Comparison of ENCODE assay signal across 12 cellular contexts in genomic region chr1:151313501-151313900, GRCh38. TPM values are rescaled to one million over a fixed set of nuclear protein-coding genes. Genes with fewer than 3 reads are reported as not detected.
DNase-seq lines count a peak whose midpoint lies in the region; ATAC-seq, FAIRE-seq and TF ChIP-seq lines count a peak whose summit lies in the region.
"Had no signal": no experiment of that assay in that cellular context is flagged by ENCODE, and none has a peak within 500 bp of the region (broad histone marks: within the 10 kb centered on the region; RNA-seq: fewer than 3 reads in every experiment).

No MANE protein-coding gene starts in this region.

- no peaks in the 10 kb centered on the region for H3K9me3 ChIP-seq in vagina
- H3K9me3 ChIP-seq in naive thymus-derived CD4-positive, alpha-beta T cell (ENCODE audit: control insufficient read depth in 2 of 3, low read length in 3 of 3): no peaks in the 10 kb centered on the region
- H3K9me3 ChIP-seq: colonic mucosa had no signal

- POLR2A ChIA-PET in naive thymus-derived CD4-positive, alpha-beta T cell (lab: Charles Lee): no interaction called here

- no peak for ATAC-seq in natural killer cell treated with Interleukin-12 subunit alpha and Interleukin-12 subunit beta and Interleukin-15 and Interleukin-18, amount 100 ng/mL, for 72 hours
- no peak for ATAC-seq in natural killer cell
- ATAC-seq in naive thymus-derived CD4-positive, alpha-beta T cell: no peak
- ATAC-seq in GM18867 (IDR thresholded peaks at IDR 0.05; ENCODE audit: unreplicated experiment): no peak

- no peak for TF ChIP-seq CTCF in natural killer cell (IDR thresholded peaks at IDR 0.05)
- TF ChIP-seq CTCF in vagina (IDR thresholded peaks at IDR 0.05): no peak

- H3K4me3 ChIP-seq in vagina: no peak overlapping the region
- no peak overlapping the region for H3K4me3 ChIP-seq in naive thymus-derived CD4-positive, alpha-beta T cell (ENCODE audit: low read length)
- H3K4me3 ChIP-seq: colonic mucosa had no signal

- DNase-seq in natural killer cell treated with Interleukin-12 subunit alpha and Interleukin-12 subunit beta and Interleukin-15 and Interleukin-18, amount 100 ng/mL, for 72 hours (ENCODE audit: low spot score): no peak
- DNase-seq in natural killer cell (no peak), epithelial cell of prostate (ENCODE audit: low read depth, low spot score) (no peak), pons (ENCODE audit: low spot score) (peak; percentile 52), vagina (ENCODE audit: extremely low spot score in 2 of 2) (no peak), H54 (ENCODE audit: insufficient read length, low spot score) (no peak)
- DNase-seq in naive thymus-derived CD4-positive, alpha-beta T cell: no peak
- DNase-seq: AML-193 had no signal

- H3K27me3 ChIP-seq in vagina: no peaks in the 10 kb centered on the region
- H3K27me3 ChIP-seq in naive thymus-derived CD4-positive, alpha-beta T cell (ENCODE audit: control insufficient read depth in 2 of 2, insufficient read depth in 2 of 2, low read length in 2 of 2): no peaks in the 10 kb centered on the region
- H3K27me3 ChIP-seq: colonic mucosa had no signal

- no peaks in the 10 kb centered on the region for H3K9me3 Mint-ChIP-seq in natural killer cell treated with Interleukin-12 subunit alpha and Interleukin-12 subunit beta and Interleukin-15 and Interleukin-18, amount 100 ng/mL, for 72 hours
- H3K9me3 Mint-ChIP-seq in natural killer cell: no peaks in the 10 kb centered on the region
- no peaks in the 10 kb centered on the region for H3K9me3 Mint-ChIP-seq in naive thymus-derived CD4-positive, alpha-beta T cell

- H3K36me3 ChIP-seq in vagina: peaks cover 0 to 39% of the 10 kb centered on the region in 2 donors
- peaks cover 0 to 91% (median 3%) of the 10 kb centered on the region in 3 experiments for H3K36me3 ChIP-seq in naive thymus-derived CD4-positive, alpha-beta T cell (ENCODE audit: control insufficient read depth in 2 of 3, insufficient read depth in 3 of 3, low read length in 3 of 3)

- peak overlapping the region; percentile 89 for H3K27ac ChIP-seq in epithelial cell of prostate
- peak overlapping the region; percentile 88 for H3K27ac ChIP-seq in vagina
- H3K27ac ChIP-seq in naive thymus-derived CD4-positive, alpha-beta T cell (ENCODE audit: low read depth, low read length): no peak overlapping the region
- H3K27ac ChIP-seq: colonic mucosa, VCaP had no signal

- peaks cover 16% of the 10 kb centered on the region for H3K36me3 Mint-ChIP-seq in natural killer cell treated with Interleukin-12 subunit alpha and Interleukin-12 subunit beta and Interleukin-15 and Interleukin-18, amount 100 ng/mL, for 72 hours
- no peaks in the 10 kb centered on the region for H3K36me3 Mint-ChIP-seq in natural killer cell
- peaks cover 0 to 42% (median 9%) of the 10 kb centered on the region in 5 donors for H3K36me3 Mint-ChIP-seq in naive thymus-derived CD4-positive, alpha-beta T cell

- H3K27me3 Mint-ChIP-seq in natural killer cell treated with Interleukin-12 subunit alpha and Interleukin-12 subunit beta and Interleukin-15 and Interleukin-18, amount 100 ng/mL, for 72 hours: no peaks in the 10 kb centered on the region
- no peaks in the 10 kb centered on the region for H3K27me3 Mint-ChIP-seq in natural killer cell (ENCODE audit: low read depth in 2 of 2)
- H3K27me3 Mint-ChIP-seq in naive thymus-derived CD4-positive, alpha-beta T cell: no peaks in the 10 kb centered on the region

- peaks cover 63% of the 10 kb centered on the region for H3K4me1 ChIP-seq in vagina
- peaks cover 4 to 10% of the 10 kb centered on the region in 2 donors for H3K4me1 ChIP-seq in naive thymus-derived CD4-positive, alpha-beta T cell (ENCODE audit: control insufficient read depth in 2 of 2, insufficient read depth in 2 of 2, low read length in 2 of 2)
- H3K4me1 ChIP-seq: colonic mucosa had no signal

- CTCF ChIA-PET in naive thymus-derived CD4-positive, alpha-beta T cell (lab: Charles Lee): interaction anchor here (1.1 kb wide), 1 partner anchor 14 kb away, joined by 3 read pairs; the partner anchor contains the start of gene PI4KB

- H3K27ac Mint-ChIP-seq in natural killer cell treated with Interleukin-12 subunit alpha and Interleukin-12 subunit beta and Interleukin-15 and Interleukin-18, amount 100 ng/mL, for 72 hours: peak overlapping the region; percentile 98 to 99
- H3K27ac Mint-ChIP-seq in natural killer cell: peak overlapping the region in 1 of 2 donors; percentile 27
- H3K27ac Mint-ChIP-seq in naive thymus-derived CD4-positive, alpha-beta T cell: peak overlapping the region in 3 of 9 donors; percentile 26 to 62 (median 55)

- no peak for FAIRE-seq in H54 (lab: Jason Lieb, UNC)
- FAIRE-seq: GM18507 had no signal

- no peak overlapping the region for H3K4me3 Mint-ChIP-seq in natural killer cell treated with Interleukin-12 subunit alpha and Interleukin-12 subunit beta and Interleukin-15 and Interleukin-18, amount 100 ng/mL, for 72 hours
- H3K4me3 Mint-ChIP-seq in natural killer cell: no peak overlapping the region
- no peak overlapping the region for H3K4me3 Mint-ChIP-seq in naive thymus-derived CD4-positive, alpha-beta T cell

- peaks cover 37 to 42% of the 10 kb centered on the region in 2 donors for H3K4me1 Mint-ChIP-seq in natural killer cell treated with Interleukin-12 subunit alpha and Interleukin-12 subunit beta and Interleukin-15 and Interleukin-18, amount 100 ng/mL, for 72 hours (ENCODE audit: low read depth in 2 of 2)
- H3K4me1 Mint-ChIP-seq in natural killer cell: peaks cover 31 to 46% of the 10 kb centered on the region in 2 donors
- peaks cover 30 to 62% (median 53%) of the 10 kb centered on the region in 7 donors for H3K4me1 Mint-ChIP-seq in naive thymus-derived CD4-positive, alpha-beta T cell

- intact Hi-C loops in natural killer cell (cut with micrococcal nuclease): no loop called here
- intact Hi-C loops in vagina (cut with DNase I): no loop called here
- intact Hi-C loops in naive thymus-derived CD4-positive, alpha-beta T cell (cut with micrococcal nuclease): no loop called here

- TF ChIP-seq POLR2A in vagina (IDR thresholded peaks at IDR 0.05) (no peak), H54 (IDR thresholded peaks at IDR 0.05; ENCODE audit: low read depth, low read length) (no peak)

RNA-seq across cellular contexts. Expression of gene PI4KB, which starts 13.7 kb away (rescaled TPM):
- total RNA-seq in natural killer cell treated with Interleukin-12 subunit alpha and Interleukin-12 subunit beta and Interleukin-15 and Interleukin-18, amount 100 ng/mL, for 72 hours: 10 to 100 TPM; 69.9 to 82.3 TPM
- total RNA-seq in natural killer cell: 10 to 100 TPM; 68.2 to 99.3 (median 95.0) TPM
- total RNA-seq in vagina: 69.0 TPM
- total RNA-seq in naive thymus-derived CD4-positive, alpha-beta T cell: 10 to 100 TPM; 64.0 to 91.9 (median 76.3) TPM
- polyA plus RNA-seq in naive thymus-derived CD4-positive, alpha-beta T cell: 10 to 100 TPM; 48.5 to 76.7 TPM

RNA-seq across cellular contexts. Expression of gene ZNF687, which starts 31.4 kb away (rescaled TPM):
- 10 to 100 TPM; 29.1 to 31.2 TPM for total RNA-seq in natural killer cell treated with Interleukin-12 subunit alpha and Interleukin-12 subunit beta and Interleukin-15 and Interleukin-18, amount 100 ng/mL, for 72 hours
- total RNA-seq in natural killer cell (10 to 100 TPM; 48.1 to 52.2 (median 48.6) TPM), vagina (26.8 TPM)
- 10 to 100 TPM; 30.4 to 38.1 (median 32.3) TPM for total RNA-seq in naive thymus-derived CD4-positive, alpha-beta T cell
- polyA plus RNA-seq in naive thymus-derived CD4-positive, alpha-beta T cell: 1 to 10 TPM; 1.1 to 1.5 TPM

RNA-seq across cellular contexts. Expression of gene RFX5, which starts 33.6 kb away (rescaled TPM):
- total RNA-seq in natural killer cell treated with Interleukin-12 subunit alpha and Interleukin-12 subunit beta and Interleukin-15 and Interleukin-18, amount 100 ng/mL, for 72 hours: 10 to 100 TPM; 40.3 to 95.4 TPM
- total RNA-seq in natural killer cell (100 to 1,000 TPM in 2 of 3 donors, 10 to 100 TPM in 1; 72.6 to 111 (median 110) TPM), vagina (13.0 TPM)
- 10 to 100 TPM; 62.6 to 89.3 (median 82.2) TPM for total RNA-seq in naive thymus-derived CD4-positive, alpha-beta T cell
- 10 to 100 TPM; 26.6 to 29.6 TPM for polyA plus RNA-seq in naive thymus-derived CD4-positive, alpha-beta T cell

RNA-seq across cellular contexts. Expression of gene PSMD4, which starts 59.0 kb away (rescaled TPM):
- 100 to 1,000 TPM; 193 to 235 TPM for total RNA-seq in natural killer cell treated with Interleukin-12 subunit alpha and Interleukin-12 subunit beta and Interleukin-15 and Interleukin-18, amount 100 ng/mL, for 72 hours
- total RNA-seq in natural killer cell (100 to 1,000 TPM in 1 of 3 donors, 10 to 100 TPM in 2; 94.2 to 101 (median 99.3) TPM), vagina (118 TPM)
- 100 to 1,000 TPM in 3 of 5 experiments, 10 to 100 TPM in 2; 72.0 to 193 (median 126) TPM for total RNA-seq in naive thymus-derived CD4-positive, alpha-beta T cell
- polyA plus RNA-seq in naive thymus-derived CD4-positive, alpha-beta T cell: 100 to 1,000 TPM; 239 to 258 TPM

RNA-seq across cellular contexts. Expression of gene SELENBP1, which starts 59.0 kb away (rescaled TPM):
- not detected for total RNA-seq in natural killer cell treated with Interleukin-12 subunit alpha and Interleukin-12 subunit beta and Interleukin-15 and Interleukin-18, amount 100 ng/mL, for 72 hours
- total RNA-seq in natural killer cell: not detected
- total RNA-seq in vagina: 30.9 TPM
- total RNA-seq in naive thymus-derived CD4-positive, alpha-beta T cell: not detected
- not detected for polyA plus RNA-seq in naive thymus-derived CD4-positive, alpha-beta T cell
